In the genomic region with DNA sequence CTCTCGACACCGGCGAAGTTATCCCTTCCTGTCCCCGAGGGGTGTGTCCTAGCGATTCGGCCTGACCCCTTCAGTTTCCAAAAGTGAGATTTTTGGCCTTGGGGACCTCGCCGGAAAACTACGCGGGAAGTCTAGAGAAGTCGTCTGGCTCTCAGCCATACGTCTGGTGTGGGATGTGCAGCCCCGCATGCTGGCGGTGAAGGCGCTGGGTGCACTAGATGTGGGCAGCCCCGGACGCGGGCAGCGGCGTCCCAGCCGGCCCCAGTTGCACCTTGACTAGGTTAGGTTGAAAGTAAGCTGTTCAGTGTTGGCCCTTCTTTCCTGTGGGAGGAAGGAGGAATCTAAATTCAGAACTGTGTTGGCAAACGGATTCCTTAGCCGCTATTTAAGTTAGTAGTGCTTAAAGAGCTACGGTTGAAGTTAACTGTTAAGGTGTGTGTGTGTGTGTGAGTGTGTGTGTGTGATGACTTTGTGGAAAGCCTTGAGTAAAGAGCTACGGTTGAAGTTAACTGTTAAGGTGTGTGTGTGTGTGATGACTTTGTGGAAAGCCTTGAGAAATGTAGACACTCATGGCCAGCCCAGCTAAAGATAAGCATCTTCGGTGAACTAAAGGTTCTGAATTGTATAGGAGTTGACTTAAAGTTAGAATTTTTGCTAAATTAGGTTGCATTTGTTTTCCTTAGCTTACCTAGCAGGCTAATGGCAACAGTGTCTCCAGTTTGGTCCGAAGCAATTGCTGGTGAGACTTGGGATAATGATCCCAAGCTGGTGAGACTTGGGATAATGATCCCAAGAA, we compare ENCODE assay signal across 7 cellular contexts. TPM values are rescaled to one million over a fixed set of nuclear protein-coding genes. Genes with fewer than 3 reads are reported as not detected.
DNase-seq lines count a peak whose midpoint lies in the region; ATAC-seq and TF ChIP-seq lines count a peak whose summit lies in the region.

No MANE protein-coding gene starts in this region.

- H3K4me1 ChIP-seq in iPS DF 6.9 (ENCODE audit: control insufficient read depth, insufficient read depth, low read length), result peaks cover 1% of the 10 kb centered on the region; the same call in 1 of the 2 replicates
- H3K4me1 ChIP-seq in sigmoid colon, result peaks cover 0 to 54% (median 49%) of the 10 kb centered on the region in 4 donors

- TF ChIP-seq POLR2A in sigmoid colon (IDR thresholded peaks at IDR 0.05), result no peak

- H3K27ac Mint-ChIP-seq in T-cell, result peak overlapping the region; percentile 82 to 88

- POLR2A ChIA-PET in T-cell (lab: Charles Lee), result interaction anchor here in 1 of 2 donors (0.6 kb wide), 2 partner anchors 8 to 314 kb away, joined by 3 read pairs; no protein-coding TSS in a partner anchor

- in situ Hi-C loops in GM13976 (cut with MboI; ENCODE audit: low sequenced_read_pairs, unreplicated experiment), result no loop called here
- in situ Hi-C loops in astrocyte of the cerebellum (cut with HindIII; ENCODE audit: low sequenced_read_pairs), result no loop called here

- TF ChIP-seq EP300 in sigmoid colon (IDR thresholded peaks at IDR 0.05), result no peak

- DNase-seq in GM13976 (ENCODE audit: low spot score), result peak; percentile 42
- DNase-seq in T-cell, result peak in 32 of 34 experiments; percentile 4 to 45 (median 23)
- no peak for DNase-seq in astrocyte of the cerebellum (ENCODE audit: low read depth)
- no peak for DNase-seq in iPS DF 6.9 (ENCODE audit: low read depth, low spot score)
- peak; percentile 77 for DNase-seq in sigmoid colon
- DNase-seq in NCI-H1092 treated with DMSO at 0.1 percent for 48 hours (lab: John Stamatoyannopoulos, UW), result no peak

- H3K9me3 ChIP-seq in iPS DF 6.9 (ENCODE audit: control insufficient read depth, insufficient read depth, low read length) (no peaks in the 10 kb centered on the region), sigmoid colon (no peaks in the 10 kb centered on the region)

- H3K4me3 Mint-ChIP-seq in T-cell, result peak overlapping the region; percentile 81 to 91 (median 90)

- WGBS in iPS DF 6.9 (ENCODE audit: insufficient coverage, insufficient read length), result no CpG with 5 or more reads among the region's 27 CpGs
- 4 to 5% methylated on average over 27 of the region's 27 CpGs for WGBS in sigmoid colon, 2 donors

- H3K27me3 Mint-ChIP-seq in T-cell, result no peaks in the 10 kb centered on the region

- H3K9me3 Mint-ChIP-seq in T-cell, result no peaks in the 10 kb centered on the region

- ATAC-seq in HG03103 (IDR thresholded peaks at IDR 0.05; ENCODE audit: low read depth, unreplicated experiment) (peak; percentile 5), T-cell (replicated peaks in 1 of 4) (peak in 3 of 4 experiments; percentile 8 to 17 (median 9))

- TF ChIP-seq CTCF in GM13976 (IDR thresholded peaks at IDR 0.05; ENCODE audit: borderline replicate concordance, control extremely low read depth, extremely low read depth, insufficient read depth, missing control alignments) (no peak), astrocyte of the cerebellum (IDR thresholded peaks at IDR 0.05; ENCODE audit: low read depth, low read length, missing control alignments) (no peak), sigmoid colon (IDR thresholded peaks at IDR 0.05) (peak in 1 of 4 experiments; percentile 2)

- H3K36me3 ChIP-seq in iPS DF 6.9 (ENCODE audit: control insufficient read depth, insufficient read depth, low read length), result no peaks in the 10 kb centered on the region
- H3K36me3 ChIP-seq in sigmoid colon, result no peaks in the 10 kb centered on the region

- H3K4me1 Mint-ChIP-seq in T-cell, result peaks cover 37 to 38% (median 37%) of the 10 kb centered on the region in 3 donors

- H3K27me3 ChIP-seq in iPS DF 6.9 (ENCODE audit: control insufficient read depth, insufficient read depth, low read length) (no peaks in the 10 kb centered on the region), sigmoid colon (no peaks in the 10 kb centered on the region)

- no peak overlapping the region for H3K27ac ChIP-seq in iPS DF 6.9 (ENCODE audit: low read length)
- peak overlapping the region; percentile 95 to 99 (median 96) for H3K27ac ChIP-seq in sigmoid colon

- CTCF ChIA-PET in T-cell (lab: Charles Lee), result interaction anchor here (0.5 to 1.7 kb wide), 5 partner anchors 58 to 537 kb away, joined by 3 to 9 read pairs (median 5); no protein-coding TSS in a partner anchor

- H3K4me3 ChIP-seq in astrocyte of the cerebellum (ENCODE audit: low read depth, low read length), result peak overlapping the region; percentile 85
- H3K4me3 ChIP-seq in iPS DF 6.9 (ENCODE audit: low read length), result peak overlapping the region; percentile 98
- peak overlapping the region; percentile 88 to 95 (median 94) for H3K4me3 ChIP-seq in sigmoid colon

- no peaks in the 10 kb centered on the region for H3K36me3 Mint-ChIP-seq in T-cell

- intact Hi-C loops in sigmoid colon (cut with DNase I), result loop anchor here (10.0 kb wide), 2 partner anchors 136 to 306 kb away; a partner anchor contains a TSS

RNA-seq across cellular contexts. Expression of a gene that starts 1.2 kb away (rescaled TPM):
- total RNA-seq in T-cell, result 100 to 1,000 TPM in 1 of 5 donors, 10 to 100 TPM in 4; 82.5 to 109 (median 85.4) TPM
- total RNA-seq in sigmoid colon, result 100 to 1,000 TPM; 120 to 174 (median 150) TPM
- polyA plus RNA-seq in sigmoid colon, result 100 to 1,000 TPM in 1 of 3 donors, 10 to 100 TPM in 2; 67.3 to 106 (median 89.5) TPM

Comparison
In these comparisons a context has a peak if more than half of its experiments do, and no peak if none do; other contexts are left out.
1. DNase-seq: peak in GM13976 (single experiment), T-cell (32 of 34) and sigmoid colon (single experiment); none in astrocyte of the cerebellum (single experiment), iPS DF 6.9 (single experiment) and NCI-H1092 treated with DMSO at 0.1 percent for 48 hours (single experiment).
2. Peak in every context shown above with its lines, with median percentiles within 50 percentile points of each other: H3K4me3 ChIP-seq.